7 cellular contexts compared by ENCODE assay signal in genomic region chr14:70822706-70823185, GRCh38. TPM values are rescaled to one million over a fixed set of nuclear protein-coding genes. Genes with fewer than 3 reads are reported as not detected.
A peak's percentile ranks its signal among the peaks of the same experiment; 100 is the strongest.
DNase-seq lines count a peak whose midpoint lies in the region; ATAC-seq and TF ChIP-seq lines count a peak whose summit lies in the region.

No MANE protein-coding gene starts in this region.

- peak overlapping the region; percentile 81 for H3K4me3 Mint-ChIP-seq in GM23338

- peak overlapping the region; percentile 67 for H2AFZ ChIP-seq in GM23338
- peak overlapping the region; percentile 30; the same call in 1 of the 2 replicates for H2AFZ ChIP-seq in OCI-LY7 (ENCODE audit: low read length)

- in situ Hi-C loops in transverse colon (cut with MboI; ENCODE audit: low pct_ligation_motif_present in 1 of 4, low pct_unique_long_range_greater_than_20kb in 1 of 4, low sequenced_read_pairs in 3 of 4), result loop anchor here in 2 of 4 donors (10.0 to 25.0 kb wide), 2 partner anchors 142 to 210 kb away; partner anchors contain the start of gene MED6 (in 2 of the 2)

- no peaks in the 10 kb centered on the region for H4K20me1 ChIP-seq in GM23338 (replicated peaks; ENCODE audit: insufficient read depth)
- H4K20me1 ChIP-seq in OCI-LY7 (ENCODE audit: insufficient read depth, low read length), result no peaks in the 10 kb centered on the region

- H3K4me1 Mint-ChIP-seq in GM23338, result peaks cover 20% of the 10 kb centered on the region

- no peak overlapping the region; the same call in 1 of the 2 replicates for H3K27ac Mint-ChIP-seq in GM23338

- H3K27me3 ChIP-seq in GM23338 (ENCODE audit: insufficient read depth) (peaks cover 42% of the 10 kb centered on the region), lower lobe of right lung (ENCODE audit: low read depth) (peaks cover 18% of the 10 kb centered on the region), transverse colon (peaks cover 44% of the 10 kb centered on the region)

- H3K4me3 ChIP-seq in GM23338 (peak overlapping the region; percentile 92), OCI-LY7 (ENCODE audit: low read depth, low read length, poor library complexity, severe bottlenecking) (peak overlapping the region; percentile 56), lower lobe of right lung (peak overlapping the region; percentile 77), transverse colon (peak overlapping the region; percentile 43 to 69 (median 50))

- no peak overlapping the region for H3K27ac ChIP-seq in GM23338 (ENCODE audit: low read depth)
- no peak overlapping the region for H3K27ac ChIP-seq in OCI-LY7 (ENCODE audit: low read depth, low read length, poor library complexity, severe bottlenecking)
- H3K27ac ChIP-seq in lower lobe of right lung, result no peak overlapping the region
- H3K27ac ChIP-seq in transverse colon, result no peak overlapping the region

- TF ChIP-seq POLR2A in transverse colon (IDR thresholded peaks at IDR 0.05), result no peak

- H3K36me3 ChIP-seq in GM23338 (ENCODE audit: insufficient read depth), result no peaks in the 10 kb centered on the region
- no peaks in the 10 kb centered on the region for H3K36me3 ChIP-seq in OCI-LY7 (ENCODE audit: insufficient read depth, low read length)
- H3K36me3 ChIP-seq in lower lobe of right lung, result no peaks in the 10 kb centered on the region
- H3K36me3 ChIP-seq in transverse colon, result no peaks in the 10 kb centered on the region

- peaks cover 8% of the 10 kb centered on the region; the same call in 1 of the 2 replicates for H3F3A ChIP-seq in GM23338 (replicated peaks; ENCODE audit: low read depth)

- TF ChIP-seq EP300 in transverse colon (IDR thresholded peaks at IDR 0.05; ENCODE audit: low read depth), result no peak

- no peaks in the 10 kb centered on the region for H3K9me3 Mint-ChIP-seq in GM23338

- ATAC-seq in GM23338 (peak; percentile 89), lower lobe of right lung (peak; percentile 50 to 56)

- H3K4me2 ChIP-seq in GM23338 (peak overlapping the region; percentile 92), OCI-LY7 (ENCODE audit: low read length) (peak overlapping the region; percentile 75)

- BruUV-seq in OCI-LY7 (replicated peaks; lab: Mats Ljungman, UMichigan), result no TSS peak

- H3K9me2 ChIP-seq in GM23338 (ENCODE audit: insufficient read depth), result no peaks in the 10 kb centered on the region
- no peaks in the 10 kb centered on the region for H3K9me2 ChIP-seq in OCI-LY7 (ENCODE audit: insufficient read depth, low read length)

- H3K36me3 Mint-ChIP-seq in GM23338 (ENCODE audit: low read depth), result no peaks in the 10 kb centered on the region; the same call in 2 of the 3 replicates

- no peaks in the 10 kb centered on the region for H3K79me2 ChIP-seq in GM23338 (replicated peaks; ENCODE audit: insufficient read depth)
- no peaks in the 10 kb centered on the region for H3K79me2 ChIP-seq in OCI-LY7 (ENCODE audit: insufficient read depth, low read depth, low read length)

- intact Hi-C loops in OCI-LY7 (cut with micrococcal nuclease; ENCODE audit: unreplicated experiment) (no loop called here), lower lobe of right lung (cut with DNase I) (no loop called here), transverse colon (cut with DNase I; ENCODE audit: low total_unique reads) (loop anchor here (10.0 kb wide), 1 partner anchor 152 kb away; no protein-coding TSS in a partner anchor)

- POLR2A ChIA-PET in OCI-LY7 (lab: Charles Lee), result interaction anchor here (0.6 kb wide), 2 partner anchors 47 to 52 kb away, joined by 3 to 5 read pairs; no protein-coding TSS in a partner anchor

- WGBS in transverse colon (ENCODE audit: low coverage in 1 of 2), 2 donors, result 13 to 30% methylated on average over 2 to 19 of the region's 19 CpGs

- TF ChIP-seq CTCF in GM23338 (conservative IDR thresholded peaks at IDR 0.05; ENCODE audit: low read depth in 2 of 2) (no peak), OCI-LY7 (conservative IDR thresholded peaks at IDR 0.05; ENCODE audit: low read length) (no peak), lower lobe of right lung (IDR thresholded peaks at IDR 0.05) (no peak), transverse colon (IDR thresholded peaks at IDR 0.05) (no peak)

- peak; percentile 96 for DNase-seq in GM23338 (ENCODE audit: low spot score)
- DNase-seq in OCI-LY7 (ENCODE audit: low spot score), result no peak
- peak; percentile 24 for DNase-seq in cerebellum (ENCODE audit: low spot score)
- DNase-seq in lower lobe of right lung, result peak; percentile 56
- peak; percentile 48 for DNase-seq in transverse colon
- DNase-seq in Kasumi-1 (lab: John Stamatoyannopoulos, UW), result no peak
- DNase-seq in NCI-H2107 treated with DMSO at 0.1 percent for 48 hours (lab: John Stamatoyannopoulos, UW; ENCODE audit: unreplicated experiment), result no peak

- CTCF ChIA-PET in OCI-LY7 (lab: Charles Lee; ENCODE audit: unreplicated experiment), result no interaction called here

- H3K27me3 Mint-ChIP-seq in GM23338 (ENCODE audit: insufficient read depth, low read depth, poor library complexity), result peaks cover 18% of the 10 kb centered on the region

- H3K9me3 ChIP-seq in OCI-LY7 (ENCODE audit: low read length) (no peaks in the 10 kb centered on the region), lower lobe of right lung (no peaks in the 10 kb centered on the region), transverse colon (no peaks in the 10 kb centered on the region)

- peaks cover 20% of the 10 kb centered on the region for H3K4me1 ChIP-seq in GM23338 (ENCODE audit: insufficient read depth)
- no peaks in the 10 kb centered on the region for H3K4me1 ChIP-seq in OCI-LY7 (ENCODE audit: insufficient read depth, low read length, poor library complexity, severe bottlenecking)
- peaks cover 18% of the 10 kb centered on the region for H3K4me1 ChIP-seq in lower lobe of right lung
- peaks cover 0 to 16% (median 9%) of the 10 kb centered on the region in 4 donors for H3K4me1 ChIP-seq in transverse colon

TF ChIP-seq in GM23338, 12 proteins besides CTCF, POLR2A, EP300 and RAD21:
- TF ChIP-seq ETS1 (IDR thresholded peaks at IDR 0.05) (no peak), JUNB (IDR thresholded peaks at IDR 0.05; ENCODE audit: unreplicated experiment) (no peak), ZNF114 (CRISPR knock-in tag; IDR thresholded peaks at IDR 0.05) (no peak), CREB1 (CRISPR knock-in tag; IDR thresholded peaks at IDR 0.05; ENCODE audit: low read depth) (no peak), POLR2AphosphoS5 (IDR thresholded peaks at IDR 0.05; ENCODE audit: low read depth) (peak; percentile 39), REST (IDR thresholded peaks at IDR 0.05; ENCODE audit: unreplicated experiment) (no peak), EZH2phosphoT487 (IDR thresholded peaks at IDR 0.05; ENCODE audit: unreplicated experiment) (no peak), EZH2 (IDR thresholded peaks at IDR 0.05; ENCODE audit: low read depth, unreplicated experiment) (no peak)

RNA-seq across cellular contexts. Expression of gene MAP3K9, which starts 13.4 kb away (rescaled TPM):
- 30.8 and 37.5 TPM in 2 replicates for total RNA-seq in GM23338 (2014; rRNA removed; shearing (Covaris generic))
- 5.3 and 5.8 TPM in 2 replicates for polyA plus RNA-seq in GM23338 (2016; fragmentation: Nextera tagmentation; extraction: Ambion mirVana)
- 2.3 and 4.2 TPM in 2 replicates for total RNA-seq in OCI-LY7 (2014; rRNA removed; shearing (Covaris generic))
- 6.4 and 7.4 TPM in 2 replicates for total RNA-seq in OCI-LY7 (2022)
- total RNA-seq in cerebellum, result 27.7 TPM
- 9.4 TPM for total RNA-seq in lower lobe of right lung
- 10 to 100 TPM in 1 of 4 donors, 1 to 10 TPM in 3; 5.0 to 12.7 (median 8.3) TPM for total RNA-seq in transverse colon

Comparison
In these comparisons a context has a peak if more than half of its experiments do, and no peak if none do; other contexts are left out.
1. DNase-seq: peak in GM23338 (single experiment), cerebellum (single experiment), lower lobe of right lung (single experiment) and transverse colon (single experiment); none in OCI-LY7 (single experiment), Kasumi-1 (0 of 2) and NCI-H2107 treated with DMSO at 0.1 percent for 48 hours (single experiment).
2. Peak in every context shown above with its lines, with median percentiles within 50 percentile points of each other: H3K4me3 ChIP-seq.